ENCODE assay signal across 10 cellular contexts in genomic region chr18:37254256-37254880, GRCh38.
DNase-seq lines count a peak whose midpoint lies in the region; ATAC-seq, FAIRE-seq and TF ChIP-seq lines count a peak whose summit lies in the region.
"Had no signal": no experiment of that assay in that cellular context is flagged by ENCODE, and none has a peak within 500 bp of the region (broad histone marks: within the 10 kb centered on the region; RNA-seq: fewer than 3 reads in every experiment).

No MANE protein-coding gene starts in this region.

- H3K36me3 ChIP-seq in PC-3 (ENCODE audit: low read depth, low read length): no peaks in the 10 kb centered on the region
- H3K36me3 ChIP-seq in rectal smooth muscle tissue (ENCODE audit: control insufficient read depth, insufficient read depth, low read length): no peaks in the 10 kb centered on the region
- H3K36me3 ChIP-seq in SJCRH30: no peaks in the 10 kb centered on the region

- TF ChIP-seq CTCF in PC-3 (conservative IDR thresholded peaks at IDR 0.05; ENCODE audit: low read depth, low read length) (no peak), glutamatergic neuron (IDR thresholded peaks at IDR 0.05; ENCODE audit: partially characterized antibody, unreplicated experiment) (no peak)

- intact Hi-C loops in PC-3 (cut with micrococcal nuclease): no loop called here

- DNase-seq in PC-3 (no peak), glutamatergic neuron (peak; percentile 44), SJCRH30 (no peak), NCI-H187 treated with DMSO at 0.1 percent for 48 hours (lab: John Stamatoyannopoulos, UW) (no peak), GM03348 (ENCODE audit: low spot score) (no peak), H54 (ENCODE audit: insufficient read length, low spot score) (no peak)

- POLR2A ChIA-PET in PC-3 (lab: Charles Lee; ENCODE audit: unreplicated experiment): no interaction called here

- H3K4me3 ChIP-seq in PC-3 (ENCODE audit: low read length) (peak overlapping the region; percentile 30; the same call in 1 of the 2 replicates), rectal smooth muscle tissue (ENCODE audit: low read length) (peak overlapping the region; percentile 15), SJCRH30 (no peak overlapping the region)

- H3K9me3 ChIP-seq in PC-3 (ENCODE audit: low read length): no peaks in the 10 kb centered on the region
- H3K9me3 ChIP-seq in SJCRH30 (replicated peaks): no peaks in the 10 kb centered on the region

- no peaks in the 10 kb centered on the region for H3F3A ChIP-seq in PC-3 (ENCODE audit: low read length, unreplicated experiment)

- H3K4me3 Mint-ChIP-seq in glutamatergic neuron (ENCODE audit: unreplicated experiment): peak overlapping the region; percentile 72

- H3K27ac ChIP-seq in PC-3 (ENCODE audit: low read length) (no peak overlapping the region), rectal smooth muscle tissue (ENCODE audit: low read depth, low read length) (no peak overlapping the region), SJCRH30 (no peak overlapping the region)

- H4K20me1 ChIP-seq in PC-3 (ENCODE audit: low read length): no peaks in the 10 kb centered on the region

- H3K36me3 Mint-ChIP-seq in glutamatergic neuron (ENCODE audit: unreplicated experiment): peaks cover 6% of the 10 kb centered on the region

- no peak overlapping the region for H2AFZ ChIP-seq in PC-3 (ENCODE audit: low read length)

- H3K9me3 Mint-ChIP-seq in glutamatergic neuron (ENCODE audit: unreplicated experiment): peaks cover 11% of the 10 kb centered on the region

- no peak for TF ChIP-seq POLR2A in H54 (IDR thresholded peaks at IDR 0.05; ENCODE audit: low read depth, low read length)

- peaks cover 16% of the 10 kb centered on the region for H3K27me3 Mint-ChIP-seq in glutamatergic neuron (ENCODE audit: unreplicated experiment)

- peak; percentile 5 for ATAC-seq in GM19023 (IDR thresholded peaks at IDR 0.05; ENCODE audit: unreplicated experiment)
- peak; percentile 65 for ATAC-seq in PC-3

- H3K4me1 Mint-ChIP-seq in glutamatergic neuron (ENCODE audit: low read depth, unreplicated experiment): peaks cover 9% of the 10 kb centered on the region

- no peaks in the 10 kb centered on the region for H3K27me3 ChIP-seq in PC-3 (ENCODE audit: low read length)
- H3K27me3 ChIP-seq in rectal smooth muscle tissue (ENCODE audit: control insufficient read depth, insufficient read depth, low read length): peaks cover 17% of the 10 kb centered on the region
- H3K27me3 ChIP-seq in SJCRH30: no peaks in the 10 kb centered on the region

- FAIRE-seq in H54 (lab: Jason Lieb, UNC): no peak
- FAIRE-seq: colon, GM18507 had no signal

- CTCF ChIA-PET in PC-3 (lab: Charles Lee): no interaction called here

- H3K27ac Mint-ChIP-seq in glutamatergic neuron (ENCODE audit: unreplicated experiment): peak overlapping the region; percentile 11

- no peaks in the 10 kb centered on the region for H3K9me2 ChIP-seq in PC-3 (replicated peaks; ENCODE audit: low read length)

- H3K79me2 ChIP-seq in PC-3 (ENCODE audit: low read length): no peaks in the 10 kb centered on the region

- BruUV-seq in PC-3 (replicated peaks; lab: Mats Ljungman, UMichigan): no TSS peak

- H3K4me2 ChIP-seq in PC-3 (ENCODE audit: low read length): peak overlapping the region; percentile 54

- H3K4me1 ChIP-seq in PC-3 (ENCODE audit: insufficient read depth, low read length): no peaks in the 10 kb centered on the region
- H3K4me1 ChIP-seq in rectal smooth muscle tissue (ENCODE audit: control insufficient read depth, insufficient read depth, low read length): no peaks in the 10 kb centered on the region
- H3K4me1 ChIP-seq in SJCRH30: no peaks in the 10 kb centered on the region

- H3K9ac ChIP-seq in PC-3 (ENCODE audit: low read length) (no peak overlapping the region), rectal smooth muscle tissue (ENCODE audit: low read length) (no peak overlapping the region)
